Comparison of ENCODE assay signal across 24 cellular contexts in genomic region chr6:105767541-105767940, GRCh38.
"Had no signal": no experiment of that assay in that cellular context is flagged by ENCODE, and none has a peak within 500 bp of the region (broad histone marks: within the 10 kb centered on the region; RNA-seq: fewer than 3 reads in every experiment).

No MANE protein-coding gene starts in this region.

- H3K27me3 ChIP-seq: neutrophil, pancreas, right lobe of liver, sigmoid colon, stomach, thyroid gland, tibial nerve, upper lobe of left lung, vagina had no signal

- H3K4me3 ChIP-seq: pancreas, psoas muscle, right lobe of liver, sigmoid colon, stomach, thoracic aorta, thyroid gland, tibial nerve, upper lobe of left lung, vagina had no signal

- H3K36me3 ChIP-seq: neutrophil, pancreas, right lobe of liver, sigmoid colon, stomach, thoracic aorta, thyroid gland, tibial nerve, upper lobe of left lung, vagina had no signal

- H3K4me1 ChIP-seq: pancreas, psoas muscle, right lobe of liver, sigmoid colon, stomach, thyroid gland, tibial nerve, upper lobe of left lung, vagina had no signal

- H3K9me3 ChIP-seq: neutrophil, pancreas, psoas muscle, right lobe of liver, sigmoid colon, stomach, thoracic aorta, thyroid gland, tibial nerve, upper lobe of left lung, vagina had no signal

- DNase-seq: nephron progenitor cell; nucleus accumbens; pancreas; posterior cingulate gyrus; psoas muscle; right cardiac atrium; right lobe of liver; sigmoid colon; small intestine; stimulated activated CD4-positive, alpha-beta T cell treated with anti-CD3 and anti-CD28 coated beads, Interleukin-15, amount 100 ng/mL, for 24 hours; stimulated activated CD4-positive, alpha-beta T cell treated with anti-CD3 and anti-CD28 coated beads, Interleukin-2, amount 100 ng/mL, for 24 hours; stimulated activated CD4-positive, alpha-beta T cell treated with anti-CD3 and anti-CD28 coated beads, Interleukin-2, amount 100 ng/mL, for 48 hours; stimulated activated CD4-positive, alpha-beta T cell treated with anti-CD3 and anti-CD28 coated beads, Interleukin-4, amount 100 ng/mL, for 24 hours; stimulated activated naive B cell treated with anti-CD40 and anti-IgM and Interleukin-4, amounts not matched to agents 10 μg/mL and 1 μg/mL and 100 μg/mL, for 72 hours; stimulated activated naive CD4-positive, alpha-beta T cell treated with Interleukin-2 at 50 U/mL for 16 hours; stomach; thyroid gland; upper lobe of left lung had no signal

- H3K27ac ChIP-seq: neutrophil, pancreas, psoas muscle, right lobe of liver, sigmoid colon, stomach, thoracic aorta, thyroid gland, tibial nerve, upper lobe of left lung, vagina had no signal

- ATAC-seq: natural killer cell treated with Interleukin-12 subunit alpha and Interleukin-12 subunit beta and Interleukin-15 and Interleukin-18, amount 100 ng/mL, for 72 hours; pancreas; psoas muscle; right cardiac atrium; right lobe of liver; stimulated activated effector memory CD8-positive, alpha-beta T cell treated with anti-CD3 and anti-CD28 coated beads, Interleukin-12 subunit alpha, Interleukin-12 subunit beta, amount 100 ng/mL, for 72 hours; stimulated activated naive B cell treated with anti-CD40 and anti-IgM and Interleukin-4, amounts not matched to agents 10 μg/mL and 1 μg/mL and 100 μg/mL, for 72 hours had no signal
